17 cellular contexts compared by ENCODE assay signal in the genomic region with DNA sequence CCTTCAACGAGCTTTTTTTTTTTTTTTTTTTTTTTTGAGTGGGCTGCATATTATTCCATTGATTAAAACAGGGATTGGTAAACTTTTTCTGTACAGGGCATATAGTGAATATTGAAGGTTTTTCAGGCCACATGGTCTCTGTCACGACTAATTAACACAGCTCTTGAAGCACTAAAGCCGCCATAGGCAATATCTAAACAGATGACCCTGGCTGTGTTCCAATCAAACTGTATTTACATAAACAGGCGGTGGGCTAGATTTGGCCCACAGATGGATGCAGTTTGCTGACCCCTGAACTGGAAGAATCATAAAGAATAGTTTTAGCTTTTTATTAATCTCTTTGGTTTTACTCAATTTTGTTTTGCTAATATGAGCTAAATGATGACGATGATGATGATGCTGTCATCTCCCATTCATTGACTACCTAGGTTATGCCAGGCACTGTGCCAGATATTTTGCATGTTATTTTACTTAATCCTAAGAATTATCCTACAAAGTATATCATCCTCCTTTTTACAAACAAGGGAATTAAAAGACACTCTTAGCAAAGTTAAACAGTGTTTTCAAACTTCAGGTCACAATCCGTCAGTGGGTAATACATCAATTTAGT. TPM values are rescaled to one million over a fixed set of nuclear protein-coding genes. Genes with fewer than 3 reads are reported as not detected.
DNase-seq lines count a peak whose midpoint lies in the region; ATAC-seq and TF ChIP-seq lines count a peak whose summit lies in the region.
"Had no signal": no experiment of that assay in that cellular context is flagged by ENCODE, and none has a peak within 500 bp of the region (broad histone marks: within the 10 kb centered on the region; RNA-seq: fewer than 3 reads in every experiment).

No MANE protein-coding gene starts in this region.

- ATAC-seq in gastrocnemius medialis (no peak), HG03097 (IDR thresholded peaks at IDR 0.05; ENCODE audit: low FRiP score, unreplicated experiment) (no peak)
- ATAC-seq: activated CD8-positive, alpha-beta memory T cell treated with anti-CD3 and anti-CD28 coated beads, Interleukin-2, amount 10 ng/mL, durations not matched to agents 7 days and 5 days; esophagus mucosa; T-helper 17 cell had no signal

- H3K36me3 ChIP-seq in endodermal cell (ENCODE audit: control insufficient read depth, insufficient read depth, low read length) (peaks cover 76% of the 10 kb centered on the region), gastrocnemius medialis (peaks cover 0 to 34% of the 10 kb centered on the region in 2 donors)

- H3K36me3 Mint-ChIP-seq in endodermal cell (ENCODE audit: low read depth) = peaks cover 28% of the 10 kb centered on the region
- H3K36me3 Mint-ChIP-seq: activated CD8-positive, alpha-beta memory T cell treated with anti-CD3 and anti-CD28 coated beads, Interleukin-2, amount 10 ng/mL, durations not matched to agents 7 days and 5 days had no signal

- H3K27me3 ChIP-seq in endodermal cell (ENCODE audit: control insufficient read depth, insufficient read depth, low read length, poor library complexity, severe bottlenecking) = no peaks in the 10 kb centered on the region
- H3K27me3 ChIP-seq in gastrocnemius medialis = no peaks in the 10 kb centered on the region

- no peaks in the 10 kb centered on the region for H3K27me3 Mint-ChIP-seq in endodermal cell (ENCODE audit: insufficient read depth)
- H3K27me3 Mint-ChIP-seq: activated CD8-positive, alpha-beta memory T cell treated with anti-CD3 and anti-CD28 coated beads, Interleukin-2, amount 10 ng/mL, durations not matched to agents 7 days and 5 days had no signal

- intact Hi-C loops in gastrocnemius medialis (cut with DNase I; ENCODE audit: low total_unique reads) = no loop called here

- peak overlapping the region; percentile 92 for H3K27ac ChIP-seq in endodermal cell (ENCODE audit: low read depth, low read length)
- H3K27ac ChIP-seq in gastrocnemius medialis = peak overlapping the region; percentile 75 to 93 (median 80)
- H3K27ac ChIP-seq: HL-60, KMS-11 had no signal

- H3K4me1 ChIP-seq in endodermal cell (ENCODE audit: control insufficient read depth, insufficient read depth, low read length) (no peaks in the 10 kb centered on the region), gastrocnemius medialis (peaks cover 88 to 100% of the 10 kb centered on the region in 2 donors)

- in situ Hi-C loops in gastrocnemius medialis (cut with MboI; ENCODE audit: low sequenced_read_pairs in 4 of 4) = no loop called here

- no peak overlapping the region for H3K27ac Mint-ChIP-seq in endodermal cell
- H3K27ac Mint-ChIP-seq: activated CD8-positive, alpha-beta memory T cell treated with anti-CD3 and anti-CD28 coated beads, Interleukin-2, amount 10 ng/mL, durations not matched to agents 7 days and 5 days; T-helper 17 cell had no signal

- no peaks in the 10 kb centered on the region for H3K9me3 Mint-ChIP-seq in endodermal cell

- TF ChIP-seq POLR2A in gastrocnemius medialis (IDR thresholded peaks at IDR 0.05) = no peak

- no peak overlapping the region for H3K9ac ChIP-seq in endodermal cell (ENCODE audit: extremely low read depth, low read length, poor library complexity, severe bottlenecking)
- H3K9ac ChIP-seq: KMS-11 had no signal

- H3K4me3 Mint-ChIP-seq in endodermal cell = no peak overlapping the region
- H3K4me3 Mint-ChIP-seq: activated CD8-positive, alpha-beta memory T cell treated with anti-CD3 and anti-CD28 coated beads, Interleukin-2, amount 10 ng/mL, durations not matched to agents 7 days and 5 days; T-helper 17 cell had no signal

- DNase-seq in DMS 273 treated with DMSO at 0.1 percent for 48 hours (lab: John Stamatoyannopoulos, UW) (peak; percentile 0), NCI-H345 treated with DMSO at 0.1 percent for 48 hours (lab: John Stamatoyannopoulos, UW; ENCODE audit: unreplicated experiment) (peak; percentile 15), endodermal cell (no peak), gastrocnemius medialis (no peak), kidney tubule cell (ENCODE audit: low spot score) (no peak), glomerular visceral epithelial cell (ENCODE audit: extremely low spot score) (no peak)
- DNase-seq in stimulated activated CD4-positive, alpha-beta T cell treated with anti-CD3 and anti-CD28 coated beads, Interleukin-2, amount 100 ng/mL, for 48 hours = no peak
- DNase-seq: activated CD8-positive, alpha-beta memory T cell treated with anti-CD3 and anti-CD28 coated beads, Interleukin-2, amount 10 ng/mL, durations not matched to agents 7 days and 5 days; activated effector memory CD4-positive, alpha-beta T cell treated with Interleukin-2 at 50 U/mL for 16 hours; hippocampal formation; NCI-H1417 treated with DMSO at 0.1 percent for 48 hours; NK-92 treated with Interleukin-12 subunit alpha and Interleukin-12 subunit beta, amount 100 ng/mL, for 24 hours; T-helper 17 cell had no signal

- H3K4me1 Mint-ChIP-seq in endodermal cell = peaks cover 6% of the 10 kb centered on the region
- H3K4me1 Mint-ChIP-seq: activated CD8-positive, alpha-beta memory T cell treated with anti-CD3 and anti-CD28 coated beads, Interleukin-2, amount 10 ng/mL, durations not matched to agents 7 days and 5 days; T-helper 17 cell had no signal

- TF ChIP-seq CTCF in endodermal cell (conservative IDR thresholded peaks at IDR 0.05) (no peak), gastrocnemius medialis (IDR thresholded peaks at IDR 0.05 in 4 of 5, conservative IDR thresholded peaks at IDR 0.05 in 1 of 5) (no peak)

- 95 to 97% methylated on average over 4 to 5 of the region's 6 CpGs for WGBS in endodermal cell (ENCODE audit: insufficient coverage in 1 of 2, insufficient read length in 1 of 2), 2 experiments

- H3K4me3 ChIP-seq in endodermal cell (ENCODE audit: low read length) (no peak overlapping the region), gastrocnemius medialis (no peak overlapping the region)

- H3K9me3 ChIP-seq in endodermal cell (ENCODE audit: control insufficient read depth, low read length) (no peaks in the 10 kb centered on the region), gastrocnemius medialis (no peaks in the 10 kb centered on the region)

RNA-seq across cellular contexts. Expression of gene LMCD1, which starts 54.2 kb away (rescaled TPM):
- total RNA-seq in endodermal cell = 10 to 100 TPM; 20.7 to 35.7 TPM
- 32.7 TPM for polyA plus RNA-seq in endodermal cell (2013, experiment 1 of 2)
- polyA plus RNA-seq in endodermal cell (2013, experiment 2 of 2) = 42.3 TPM
- 100 to 1,000 TPM in 3 of 4 donors, 10 to 100 TPM in 1; 96.0 to 581 (median 167) TPM for total RNA-seq in gastrocnemius medialis

Comparison
In these comparisons a context has a peak if more than half of its experiments do, and no peak if none do; other contexts are left out.
1. DNase-seq: peak in DMS 273 treated with DMSO at 0.1 percent for 48 hours (single experiment) and NCI-H345 treated with DMSO at 0.1 percent for 48 hours (single experiment); none in endodermal cell (single experiment), gastrocnemius medialis (0 of 2), kidney tubule cell (single experiment), glomerular visceral epithelial cell (single experiment) and stimulated activated CD4-positive, alpha-beta T cell treated with anti-CD3 and anti-CD28 coated beads, Interleukin-2, amount 100 ng/mL, for 48 hours (0 of 2).